8 cellular contexts compared by ENCODE assay signal in genomic region chr19:52942371-52943133, GRCh38. TPM values are rescaled to one million over a fixed set of nuclear protein-coding genes. Genes with fewer than 3 reads are reported as not detected.
DNase-seq lines count a peak whose midpoint lies in the region; ATAC-seq and TF ChIP-seq lines count a peak whose summit lies in the region.

No MANE protein-coding gene starts in this region.

- ATAC-seq in GM18861 (IDR thresholded peaks at IDR 0.05; ENCODE audit: unreplicated experiment), result peak; percentile 92
- ATAC-seq in HG03095 (IDR thresholded peaks at IDR 0.05; ENCODE audit: unreplicated experiment), result peak; percentile 94

- intact Hi-C loops in lower leg skin (cut with DNase I; ENCODE audit: low total_unique reads), result no loop called here

- POLR2A ChIA-PET in AG04449 (lab: Yijun Ruan, JAX), result no interaction called here

- H3K4me3 ChIP-seq in AG04449 (ENCODE audit: low read depth, low read length) (peak overlapping the region; percentile 77), lower leg skin (ENCODE audit: low read depth, poor library complexity, severe bottlenecking) (peak overlapping the region; percentile 79)

- TF ChIP-seq POLR2A in lower leg skin (IDR thresholded peaks at IDR 0.05), result peak in 1 of 2 donors; percentile 76

- DNase-seq in AG04449 (ENCODE audit: low read depth, low spot score) (no peak), NCI-H460 (ENCODE audit: extremely low read depth, low read depth) (peak; percentile 53), dermis microvascular lymphatic vessel endothelial cell (ENCODE audit: low read depth in 2 of 2) (peak; percentile 49 to 82), lower leg skin (ENCODE audit: low spot score in 2 of 2) (peak; percentile 94 to 99)
- DNase-seq in activated CD4-positive, alpha-beta T cell treated with anti-CD3 and anti-CD28 coated beads, Interleukin-2, amount 50 U/mL, for 4 hours, result peak; percentile 92
- DNase-seq in stimulated activated CD4-positive, alpha-beta T cell treated with anti-CD3 and anti-CD28 coated beads, Interleukin-4, amount 100 ng/mL, for 48 hours (ENCODE audit: low read depth in 2 of 2), result peak; percentile 84 to 88

- CTCF ChIA-PET in AG04449 (lab: Yijun Ruan, JAX), result no interaction called here

- WGBS in lower leg skin, 2 donors, result 0 to 1% methylated on average over 39 to 43 of the region's 43 CpGs

- TF ChIP-seq CTCF in AG04449 (IDR thresholded peaks at IDR 0.05; ENCODE audit: insufficient read depth, low read length, missing control alignments), result no peak
- no peak for TF ChIP-seq CTCF in lower leg skin (IDR thresholded peaks at IDR 0.05)

RNA-seq across cellular contexts. Expression of gene ZNF888, which starts 19.3 kb away (rescaled TPM):
- 3.4 and 4.1 TPM in 2 replicates for total RNA-seq in NCI-H460 (2014; rRNA removed; shearing (Covaris generic))
- 2.0 and 3.1 TPM in 2 replicates for polyA plus RNA-seq in NCI-H460 (2014; cell fraction: nucleus; rRNA removed)
- 4.3 and 4.7 TPM in 2 replicates for total RNA-seq in dermis microvascular lymphatic vessel endothelial cell
- 1 to 10 TPM; 1.6 to 3.7 (median 3.2) TPM for total RNA-seq in lower leg skin

RNA-seq across cellular contexts. Expression of gene ZNF816, which starts 20.1 kb away (rescaled TPM):
- 5.1 and 6.9 TPM in 2 replicates for total RNA-seq in NCI-H460 (2014; rRNA removed; shearing (Covaris generic))
- 0.61 and 4.9 TPM in 2 replicates for polyA plus RNA-seq in NCI-H460 (2014; cell fraction: nucleus; rRNA removed)
- total RNA-seq in dermis microvascular lymphatic vessel endothelial cell (6.9 and 8.3 TPM in 2 replicates), lower leg skin (10 to 100 TPM in 1 of 4 donors, 1 to 10 TPM in 3; 3.2 to 17.8 (median 5.5) TPM)

RNA-seq across cellular contexts. Expression of gene ZNF320, which starts 45.1 kb away (rescaled TPM):
- 2.3 and 4.8 TPM in 2 replicates for total RNA-seq in NCI-H460 (2014; rRNA removed; shearing (Covaris generic))
- polyA plus RNA-seq in NCI-H460 (2014; cell fraction: nucleus; rRNA removed), result 0.56 and 0.67 TPM in 2 replicates
- 7.7 and 8.7 TPM in 2 replicates for total RNA-seq in dermis microvascular lymphatic vessel endothelial cell
- total RNA-seq in lower leg skin, result 10 to 100 TPM in 3 of 4 donors, 1 to 10 TPM in 1; 1.2 to 15.3 (median 12.4) TPM
